Comparison of ENCODE assay signal across 8 cellular contexts in the genomic region with DNA sequence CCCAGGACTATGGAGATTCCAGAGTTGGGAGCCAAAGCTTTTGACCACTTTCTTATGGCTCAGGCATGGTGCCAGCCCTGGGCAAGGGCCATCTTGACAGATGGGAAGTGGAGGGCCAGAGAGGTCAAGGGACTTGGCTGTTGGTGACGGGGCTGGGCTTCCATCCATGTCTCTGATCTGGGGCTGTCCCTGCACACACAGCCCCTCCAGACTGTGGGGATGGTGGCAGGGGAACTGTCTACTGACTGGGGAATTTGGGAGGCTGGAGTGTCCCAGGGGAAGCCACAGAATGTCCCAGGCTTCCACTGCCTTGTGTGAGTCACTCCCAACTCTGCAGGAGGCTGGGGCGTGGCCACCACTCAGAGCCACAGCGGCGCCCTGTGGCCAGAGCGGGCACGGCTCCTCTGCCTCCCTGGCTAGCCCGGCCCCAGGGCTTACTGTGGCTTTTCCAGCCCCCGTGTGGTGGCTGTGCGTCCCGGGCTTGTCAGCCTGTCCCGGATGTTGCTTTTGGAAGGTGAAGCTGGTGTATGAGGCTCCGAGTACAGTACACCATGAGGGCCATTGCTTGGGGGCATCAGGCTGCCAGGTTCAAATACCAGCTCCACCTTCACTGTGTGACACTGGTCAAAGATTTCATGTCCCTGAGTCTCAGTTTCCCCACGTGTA. TPM values are rescaled to one million over a fixed set of nuclear protein-coding genes. Genes with fewer than 3 reads are reported as not detected.
DNase-seq lines count a peak whose midpoint lies in the region; ATAC-seq and TF ChIP-seq lines count a peak whose summit lies in the region.

No MANE protein-coding gene starts in this region.

- peak; percentile 86 for ATAC-seq in GM18868 (IDR thresholded peaks at IDR 0.05; ENCODE audit: unreplicated experiment)
- ATAC-seq in Panc1 = peak; percentile 97
- ATAC-seq in stimulated activated naive B cell treated with anti-CD40 and anti-IgM and Interleukin-4, amounts not matched to agents 10 μg/mL and 1 μg/mL and 100 μg/mL, for 72 hours (replicated peaks) = peak; percentile 98

- DNase-seq in AG09319 (ENCODE audit: extremely low read depth, low read depth) (peak; percentile 64), HK-2 (ENCODE audit: unreplicated experiment) (peak; percentile 90), Panc1 (ENCODE audit: low read depth, low spot score) (peak; percentile 67), activated T-helper 1 cell treated with Interleukin-2 at 50 U/mL for 16 hours (ENCODE audit: low read depth) (peak; percentile 68), fibroblast of peridontal ligament (ENCODE audit: extremely low read depth) (peak; percentile 82)
- DNase-seq in stimulated activated naive B cell treated with anti-CD40 and anti-IgM and Interleukin-4, amounts not matched to agents 10 μg/mL and 1 μg/mL and 100 μg/mL, for 72 hours = peak; percentile 76

- in situ Hi-C loops in Panc1 (cut with HindIII; ENCODE audit: low pct_unique_long_range_greater_than_20kb, low sequenced_read_pairs) = no loop called here

- POLR2A ChIA-PET in Panc1 (lab: Charles Lee) = interaction anchor here (0.6 kb wide), 1 partner anchor 100 kb away, joined by 3 read pairs; no protein-coding TSS in a partner anchor

- H3K4me3 ChIP-seq in Panc1 (ENCODE audit: low read depth in 2 of 2, low read length in 2 of 2) = no peak overlapping the region

- CTCF ChIA-PET in Panc1 (lab: Charles Lee) = interaction anchor here (0.5 kb wide), 1 partner anchor 27 kb away, joined by 3 read pairs; no protein-coding TSS in a partner anchor

- peak overlapping the region in 2 of 3 experiments; percentile 40 to 66 for H3K27ac Mint-ChIP-seq in nephron
- H3K27ac Mint-ChIP-seq in stimulated activated naive B cell treated with anti-CD40 and anti-IgM and Interleukin-4, amounts not matched to agents 10 μg/mL and 1 μg/mL and 100 μg/mL, for 72 hours = peak overlapping the region; percentile 80

- H3K27me3 Mint-ChIP-seq in nephron (ENCODE audit: low read depth) = no peaks in the 10 kb centered on the region
- H3K27me3 Mint-ChIP-seq in stimulated activated naive B cell treated with anti-CD40 and anti-IgM and Interleukin-4, amounts not matched to agents 10 μg/mL and 1 μg/mL and 100 μg/mL, for 72 hours = no peaks in the 10 kb centered on the region

- no peak overlapping the region for H3K4me3 Mint-ChIP-seq in nephron
- H3K4me3 Mint-ChIP-seq in stimulated activated naive B cell treated with anti-CD40 and anti-IgM and Interleukin-4, amounts not matched to agents 10 μg/mL and 1 μg/mL and 100 μg/mL, for 72 hours = no peak overlapping the region

- no peaks in the 10 kb centered on the region for H3K9me3 Mint-ChIP-seq in nephron
- no peaks in the 10 kb centered on the region for H3K9me3 Mint-ChIP-seq in stimulated activated naive B cell treated with anti-CD40 and anti-IgM and Interleukin-4, amounts not matched to agents 10 μg/mL and 1 μg/mL and 100 μg/mL, for 72 hours

- H3K4me1 Mint-ChIP-seq in nephron = peaks cover 11% of the 10 kb centered on the region
- H3K4me1 Mint-ChIP-seq in stimulated activated naive B cell treated with anti-CD40 and anti-IgM and Interleukin-4, amounts not matched to agents 10 μg/mL and 1 μg/mL and 100 μg/mL, for 72 hours = peaks cover 26 to 27% of the 10 kb centered on the region in 2 donors

- BruUV-seq in Panc1 (replicated peaks; lab: Mats Ljungman, UMichigan) = no TSS peak

- H3K36me3 ChIP-seq in Panc1 (ENCODE audit: control insufficient read depth, insufficient read depth, low read length) = no peaks in the 10 kb centered on the region

- H3K4me1 ChIP-seq in Panc1 (ENCODE audit: control insufficient read depth, insufficient read depth, low read length) = peaks cover 11% of the 10 kb centered on the region

- no peak overlapping the region for H3K27ac ChIP-seq in Panc1 (ENCODE audit: low read length)

- H3K27me3 ChIP-seq in Panc1 (ENCODE audit: control insufficient read depth, insufficient read depth, low read length) = no peaks in the 10 kb centered on the region

- intact Hi-C loops in Panc1 (cut with micrococcal nuclease; ENCODE audit: unreplicated experiment) = no loop called here

- peaks cover 29% of the 10 kb centered on the region for H3K36me3 Mint-ChIP-seq in nephron (ENCODE audit: low read depth)
- H3K36me3 Mint-ChIP-seq in stimulated activated naive B cell treated with anti-CD40 and anti-IgM and Interleukin-4, amounts not matched to agents 10 μg/mL and 1 μg/mL and 100 μg/mL, for 72 hours = peaks cover 13 to 29% of the 10 kb centered on the region in 2 donors

- TF ChIP-seq CTCF in AG09319 (IDR thresholded peaks at IDR 0.05; ENCODE audit: low read depth, low read length) = peak; percentile 99
- peak; percentile 91 for TF ChIP-seq CTCF in Panc1 (IDR thresholded peaks at IDR 0.05)
- peak; percentile 85 to 92 (median 90) for TF ChIP-seq CTCF in nephron (IDR thresholded peaks at IDR 0.05; ENCODE audit: unreplicated experiment in 3 of 3)

- no peaks in the 10 kb centered on the region for H3K9me3 ChIP-seq in Panc1 (ENCODE audit: control insufficient read depth, insufficient read depth, low read depth, low read length)

RNA-seq across cellular contexts. Expression of gene C22orf23, which starts 19.6 kb away (rescaled TPM):
- 0.49 TPM for total RNA-seq in Panc1 (2021; ENCODE audit: unreplicated experiment)
- 2.5 TPM for polyA plus RNA-seq in Panc1 (2012; ENCODE audit: insufficient read length)

RNA-seq across cellular contexts. Expression of gene POLR2F, which starts 19.7 kb away (rescaled TPM):
- total RNA-seq in Panc1 (2021; ENCODE audit: unreplicated experiment) = 89.7 TPM
- 141 TPM for polyA plus RNA-seq in Panc1 (2012; ENCODE audit: insufficient read length)

RNA-seq across cellular contexts. Expression of gene MICALL1, which starts 27.7 kb away (rescaled TPM):
- 34.5 TPM for total RNA-seq in Panc1 (2021; ENCODE audit: unreplicated experiment)
- 40.3 TPM for polyA plus RNA-seq in Panc1 (2012; ENCODE audit: insufficient read length)

RNA-seq across cellular contexts. Expression of gene SOX10, which starts 50.5 kb away (rescaled TPM):
- not detected for total RNA-seq in Panc1 (2021; ENCODE audit: unreplicated experiment)
- not detected for polyA plus RNA-seq in Panc1 (2012; ENCODE audit: insufficient read length)
